In the genomic region with DNA sequence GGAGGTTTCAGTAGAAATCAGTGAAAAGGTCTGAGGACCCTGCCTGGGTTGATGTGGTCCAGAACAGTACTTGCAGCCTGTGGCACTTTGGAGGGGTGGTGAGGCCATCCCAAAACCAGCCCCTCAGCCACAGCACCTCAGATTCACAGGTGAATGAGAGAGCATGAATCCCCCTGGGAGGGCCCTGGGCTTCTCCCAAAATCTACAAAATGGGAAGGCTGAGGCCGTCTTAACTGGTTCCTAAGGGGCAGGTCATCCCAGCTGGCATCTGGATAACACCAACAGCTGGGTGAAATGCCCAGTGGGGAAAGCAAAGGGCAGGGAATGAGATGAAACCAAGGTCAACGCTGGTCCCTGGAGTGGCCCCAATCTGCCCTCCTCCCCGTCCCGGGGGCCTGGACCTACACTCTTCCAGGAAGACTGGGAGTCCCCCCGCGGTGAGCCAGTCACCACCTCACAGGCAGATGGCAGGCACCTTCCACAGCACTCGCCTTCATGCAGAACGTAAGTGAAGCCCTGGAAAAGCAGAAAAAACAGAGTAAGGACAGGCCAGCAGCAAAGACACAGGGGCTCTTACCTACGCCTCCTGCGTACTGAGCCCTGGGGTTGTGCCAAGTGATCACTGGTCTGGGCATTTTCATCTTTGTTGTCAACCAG, we compare ENCODE assay signal across 17 cellular contexts. TPM values are rescaled to one million over a fixed set of nuclear protein-coding genes. Genes with fewer than 3 reads are reported as not detected.
DNase-seq lines count a peak whose midpoint lies in the region; ATAC-seq and TF ChIP-seq lines count a peak whose summit lies in the region.
"Had no signal": no experiment of that assay in that cellular context is flagged by ENCODE, and none has a peak within 500 bp of the region (broad histone marks: within the 10 kb centered on the region; RNA-seq: fewer than 3 reads in every experiment).

No MANE protein-coding gene starts in this region.

- ATAC-seq in GM21717 (IDR thresholded peaks at IDR 0.05; ENCODE audit: unreplicated experiment) (no peak), GM21529 (IDR thresholded peaks at IDR 0.05; ENCODE audit: unreplicated experiment) (no peak)
- ATAC-seq: GM23338 had no signal

- H3K9me3 ChIP-seq in colonic mucosa (no peaks in the 10 kb centered on the region), endodermal cell (ENCODE audit: control insufficient read depth, low read length) (no peaks in the 10 kb centered on the region), mesenchymal stem cell (ENCODE audit: control insufficient read depth, low read length) (no peaks in the 10 kb centered on the region), osteoblast (ENCODE audit: low read depth, low read length) (no peaks in the 10 kb centered on the region)
- H3K9me3 ChIP-seq: Caco-2, HAP-1 had no signal

- H2AFZ ChIP-seq in mesenchymal stem cell (ENCODE audit: low read depth, low read length) (no peak overlapping the region), osteoblast (ENCODE audit: low read length) (no peak overlapping the region)
- H2AFZ ChIP-seq: GM23338 had no signal

- no peak overlapping the region for H3K27ac ChIP-seq in colonic mucosa
- no peak overlapping the region for H3K27ac ChIP-seq in endodermal cell (ENCODE audit: low read depth, low read length)
- H3K27ac ChIP-seq in mesenchymal stem cell (ENCODE audit: low read length, poor library complexity, severe bottlenecking) = no peak overlapping the region
- H3K27ac ChIP-seq in osteoblast (ENCODE audit: low read depth, low read length) = no peak overlapping the region

- no peaks in the 10 kb centered on the region for H3K79me2 ChIP-seq in osteoblast (ENCODE audit: insufficient read depth, low read length)

- H3K4me1 ChIP-seq in colonic mucosa = no peaks in the 10 kb centered on the region
- H3K4me1 ChIP-seq in endodermal cell (ENCODE audit: control insufficient read depth, insufficient read depth, low read length) = no peaks in the 10 kb centered on the region
- H3K4me1 ChIP-seq in mesenchymal stem cell (ENCODE audit: control insufficient read depth, insufficient read depth, low read depth, low read length) = peaks cover 4% of the 10 kb centered on the region
- no peaks in the 10 kb centered on the region for H3K4me1 ChIP-seq in osteoblast (ENCODE audit: insufficient read depth, low read length)
- H3K4me1 ChIP-seq: Caco-2, HAP-1 had no signal

- no peak overlapping the region for H4K8ac ChIP-seq in mesenchymal stem cell (ENCODE audit: low read length)

- no peak overlapping the region for H3K14ac ChIP-seq in mesenchymal stem cell (ENCODE audit: low read length in 2 of 2)

- H3K4me2 ChIP-seq in mesenchymal stem cell (ENCODE audit: low read length, poor library complexity, severe bottlenecking) (no peak overlapping the region), osteoblast (ENCODE audit: insufficient read depth, low read length) (no peak overlapping the region)
- H3K4me2 ChIP-seq: GM23338 had no signal

- intact Hi-C loops in colonic mucosa (cut with DNase I) = no loop called here

- DNase-seq in colonic mucosa (peak; percentile 12), endodermal cell (peak; percentile 42), mucosa of gallbladder (ENCODE audit: low spot score) (peak; percentile 8), progenitor cell of endocrine pancreas (ENCODE audit: low spot score, unreplicated experiment) (peak; percentile 3), mesenchymal stem cell (no peak), osteoblast (ENCODE audit: insufficient read length, low spot score, missing footprints) (no peak)
- DNase-seq: C1 segment of cervical spinal cord; Caco-2; CD4-positive, alpha-beta memory T cell; DMS153; DND-41; HFFc6 had no signal

- H4K91ac ChIP-seq in mesenchymal stem cell (ENCODE audit: low read length) = no peak overlapping the region

- H3K36me3 ChIP-seq in colonic mucosa = no peaks in the 10 kb centered on the region
- H3K36me3 ChIP-seq in endodermal cell (ENCODE audit: control insufficient read depth, insufficient read depth, low read length) = peaks cover 38% of the 10 kb centered on the region
- H3K36me3 ChIP-seq in mesenchymal stem cell (ENCODE audit: control insufficient read depth in 1 of 2, insufficient read depth in 2 of 2, low read depth in 1 of 2, low read length in 2 of 2) = no peaks in the 10 kb centered on the region
- H3K36me3 ChIP-seq in osteoblast (ENCODE audit: insufficient read depth, low read length) = no peaks in the 10 kb centered on the region
- H3K36me3 ChIP-seq: HAP-1 had no signal

- no peak overlapping the region for H2BK12ac ChIP-seq in mesenchymal stem cell (ENCODE audit: low read length in 2 of 2)

- no peaks in the 10 kb centered on the region for H3K9me3 Mint-ChIP-seq in endodermal cell
- H3K9me3 Mint-ChIP-seq in progenitor cell of endocrine pancreas (ENCODE audit: low read depth) = no peaks in the 10 kb centered on the region
- H3K9me3 Mint-ChIP-seq: CD4-positive, alpha-beta memory T cell; GM23338; HFFc6 had no signal

- no peak overlapping the region for H3K4me3 Mint-ChIP-seq in endodermal cell
- H3K4me3 Mint-ChIP-seq in progenitor cell of endocrine pancreas (ENCODE audit: low read depth) = no peak overlapping the region
- H3K4me3 Mint-ChIP-seq: CD4-positive, alpha-beta memory T cell; GM23338; HFFc6 had no signal

- no peak overlapping the region for H3K18ac ChIP-seq in mesenchymal stem cell (ENCODE audit: low read depth in 1 of 2, low read length in 2 of 2)

- no peak overlapping the region for H2AK5ac ChIP-seq in mesenchymal stem cell (ENCODE audit: low read length, severe bottlenecking)

- no peak overlapping the region for H2BK5ac ChIP-seq in mesenchymal stem cell (ENCODE audit: low read depth, low read length, poor library complexity, severe bottlenecking)

- peaks cover 88% of the 10 kb centered on the region for H3K36me3 Mint-ChIP-seq in endodermal cell (ENCODE audit: low read depth)
- H3K36me3 Mint-ChIP-seq in progenitor cell of endocrine pancreas (ENCODE audit: insufficient read depth) = no peaks in the 10 kb centered on the region
- H3K36me3 Mint-ChIP-seq: CD4-positive, alpha-beta memory T cell had no signal

- no peak for TF ChIP-seq CTCF in colonic mucosa (IDR thresholded peaks at IDR 0.05)
- TF ChIP-seq CTCF in endodermal cell (conservative IDR thresholded peaks at IDR 0.05) = no peak
- TF ChIP-seq CTCF in progenitor cell of endocrine pancreas (IDR thresholded peaks at IDR 0.05; ENCODE audit: unreplicated experiment) = no peak
- no peak for TF ChIP-seq CTCF in osteoblast (IDR thresholded peaks at IDR 0.05; ENCODE audit: extremely low read depth, low read depth, low read length)

- H3K27me3 ChIP-seq in colonic mucosa (no peaks in the 10 kb centered on the region), endodermal cell (ENCODE audit: control insufficient read depth, insufficient read depth, low read length, poor library complexity, severe bottlenecking) (no peaks in the 10 kb centered on the region), mesenchymal stem cell (ENCODE audit: control insufficient read depth in 1 of 2, insufficient read depth in 1 of 2, low read length in 2 of 2) (peaks cover 48 to 49% of the 10 kb centered on the region in 2 experiments), osteoblast (ENCODE audit: insufficient read depth, low read length) (peaks cover 36% of the 10 kb centered on the region)

- H3K4me1 Mint-ChIP-seq in endodermal cell = peaks cover under 1% of the 10 kb centered on the region
- no peaks in the 10 kb centered on the region for H3K4me1 Mint-ChIP-seq in progenitor cell of endocrine pancreas (ENCODE audit: low read depth)
- H3K4me1 Mint-ChIP-seq: CD4-positive, alpha-beta memory T cell had no signal

- H4K20me1 ChIP-seq in osteoblast (ENCODE audit: insufficient read depth, low read length) = no peaks in the 10 kb centered on the region

- H3K4me3 ChIP-seq in colonic mucosa (no peak overlapping the region), endodermal cell (ENCODE audit: low read length) (no peak overlapping the region), mesenchymal stem cell (ENCODE audit: insufficient read depth in 1 of 2, low read depth in 1 of 2, low read length in 2 of 2) (no peak overlapping the region), osteoblast (ENCODE audit: insufficient read depth, low read length) (no peak overlapping the region)
- H3K4me3 ChIP-seq: GM23338, HAP-1 had no signal

- H3K23ac ChIP-seq in mesenchymal stem cell (ENCODE audit: low read length in 2 of 2) = no peak overlapping the region

- H3K9ac ChIP-seq in colonic mucosa (ENCODE audit: low read depth in 2 of 2, low read length in 2 of 2) (no peak overlapping the region), endodermal cell (ENCODE audit: extremely low read depth, low read length, poor library complexity, severe bottlenecking) (no peak overlapping the region), mesenchymal stem cell (ENCODE audit: low read length) (no peak overlapping the region)

- no peaks in the 10 kb centered on the region for H3K79me1 ChIP-seq in mesenchymal stem cell (replicated peaks; ENCODE audit: low read length, poor library complexity, severe bottlenecking)

- no peak overlapping the region for H3K4ac ChIP-seq in mesenchymal stem cell (ENCODE audit: low read depth in 1 of 2, low read length in 2 of 2)

- H2BK120ac ChIP-seq in mesenchymal stem cell (ENCODE audit: low read depth, low read length) = no peak overlapping the region

- no peak overlapping the region for H3K27ac Mint-ChIP-seq in endodermal cell
- H3K27ac Mint-ChIP-seq in progenitor cell of endocrine pancreas = no peak overlapping the region
- H3K27ac Mint-ChIP-seq: CD4-positive, alpha-beta memory T cell; GM23338; HFFc6 had no signal

- no peak overlapping the region for H2BK15ac ChIP-seq in mesenchymal stem cell (ENCODE audit: low read depth, poor library complexity, severe bottlenecking)

- H3K27me3 Mint-ChIP-seq in endodermal cell (ENCODE audit: insufficient read depth) (no peaks in the 10 kb centered on the region), progenitor cell of endocrine pancreas (peaks cover 38% of the 10 kb centered on the region)

- 89 to 96% methylated on average over 10 of the region's 10 CpGs for WGBS in endodermal cell (ENCODE audit: insufficient coverage in 1 of 2, insufficient read length in 1 of 2), 2 experiments
- 85% methylated on average over 10 of the region's 10 CpGs for WGBS in mesenchymal stem cell

RNA-seq across cellular contexts. Expression of gene ANO2, which starts 26.3 kb away (rescaled TPM):
- total RNA-seq in colonic mucosa = 1 to 10 TPM; 1.1 to 2.2 TPM
- 10 to 100 TPM; 14.3 to 28.5 TPM for total RNA-seq in endodermal cell
- polyA plus RNA-seq in endodermal cell (2013, experiment 1 of 2) = 4.3 TPM
- 5.0 TPM for polyA plus RNA-seq in endodermal cell (2013, experiment 2 of 2)
- 2.5 TPM for total RNA-seq in mucosa of gallbladder
- total RNA-seq in progenitor cell of endocrine pancreas = 2.8 and 3.5 TPM in 2 replicates
- 1.1 TPM for polyA plus RNA-seq in mesenchymal stem cell (2013, experiment 1 of 2)
- 1.1 TPM for polyA plus RNA-seq in mesenchymal stem cell (2013, experiment 2 of 2)
- under 0.01 and 0.29 TPM in 2 replicates for total RNA-seq in osteoblast
- total RNA-seq: A673; CD4-positive, alpha-beta memory T cell had no signal
- polyA plus RNA-seq: CD4-positive, alpha-beta memory T cell had no signal

Comparison
In these comparisons a context has a peak if more than half of its experiments do, and no peak if none do; other contexts are left out.
1. DNase-seq: peak in colonic mucosa (single experiment), endodermal cell (single experiment), mucosa of gallbladder (single experiment) and progenitor cell of endocrine pancreas (single experiment); none in mesenchymal stem cell (single experiment) and osteoblast (single experiment).